ENCODE assay signal across 24 cellular contexts in genomic region chr4:37447886-37448285, GRCh38.
"Had no signal": no experiment of that assay in that cellular context is flagged by ENCODE, and none has a peak within 500 bp of the region (broad histone marks: within the 10 kb centered on the region; RNA-seq: fewer than 3 reads in every experiment).

No MANE protein-coding gene starts in this region.

- H3K9me3 Mint-ChIP-seq: activated CD8-positive, alpha-beta T cell treated with anti-CD3 and anti-CD28 coated beads for 36 hours; activated naive CD4-positive, alpha-beta T cell treated with anti-CD3 and anti-CD28 coated beads, Interleukin-2, amount 10 ng/mL, durations not matched to agents 7 days and 5 days; activated naive CD8-positive, alpha-beta T cell treated with anti-CD3 and anti-CD28 coated beads for 36 hours; activated T-cell treated with anti-CD3 and anti-CD28 coated beads, Interleukin-2, amount 50 U/mL, for 72 hours; activated T-helper 2 cell treated with anti-CD3 and anti-CD28 coated beads, Interferon-gamma antibody, Interleukin-2, Interleukin-4, amounts not matched to agents 10 μg/mL and 5 μg/mL and 100 μg/mL, durations not matched to agents 14 hours and 24 hours and 36 hours; T-cell had no signal

- DNase-seq: activated CD4-positive, alpha-beta T cell treated with anti-CD3 and anti-CD28 coated beads for 4 hours; activated CD8-positive, alpha-beta memory T cell treated with anti-CD3 and anti-CD28 coated beads, Interleukin-2, amount 50 U/mL, for 4 hours; activated CD8-positive, alpha-beta T cell treated with anti-CD3 and anti-CD28 coated beads for 36 hours; activated gamma-delta T cell treated with Interleukin-2 at 50 U/mL for 16 hours; activated naive CD4-positive, alpha-beta T cell treated with anti-CD3 and anti-CD28 coated beads, Interleukin-2, amount 10 ng/mL, durations not matched to agents 7 days and 5 days; activated naive CD8-positive, alpha-beta T cell treated with anti-CD3 and anti-CD28 coated beads for 36 hours; activated T-cell treated with anti-CD3 and anti-CD28 coated beads, Interleukin-2, amount 50 U/mL, for 72 hours; anterior cingulate cortex; caudate nucleus; MM.1S; NCI-H1105; NCI-H1436; NCI-H1694 treated with DMSO at 0.1 percent for 48 hours; NCI-H2029 treated with DMSO at 0.1 percent for 48 hours; NCI-H446; NCI-H524; PC-9; SIG-M5; T-cell; T-helper 2 cell had no signal

- H3K27ac Mint-ChIP-seq: activated CD8-positive, alpha-beta T cell treated with anti-CD3 and anti-CD28 coated beads for 36 hours; activated naive CD4-positive, alpha-beta T cell treated with anti-CD3 and anti-CD28 coated beads, Interleukin-2, amount 10 ng/mL, durations not matched to agents 7 days and 5 days; activated naive CD8-positive, alpha-beta T cell treated with anti-CD3 and anti-CD28 coated beads for 36 hours; activated T-cell treated with anti-CD3 and anti-CD28 coated beads, Interleukin-2, amount 50 U/mL, for 72 hours; activated T-helper 2 cell treated with anti-CD3 and anti-CD28 coated beads, Interferon-gamma antibody, Interleukin-2, Interleukin-4, amounts not matched to agents 10 μg/mL and 5 μg/mL and 100 μg/mL, durations not matched to agents 14 hours and 24 hours and 36 hours; T-cell had no signal

- H2AFZ ChIP-seq: PC-9 had no signal

- ATAC-seq: activated CD8-positive, alpha-beta T cell treated with anti-CD3 and anti-CD28 coated beads for 36 hours; activated T-cell treated with anti-CD3 and anti-CD28 coated beads, Interleukin-2, amount 50 U/mL, for 72 hours; T-cell had no signal

- H3K4me1 Mint-ChIP-seq: activated naive CD8-positive, alpha-beta T cell treated with anti-CD3 and anti-CD28 coated beads for 36 hours had no signal

- H3K36me3 Mint-ChIP-seq: activated naive CD4-positive, alpha-beta T cell treated with anti-CD3 and anti-CD28 coated beads, Interleukin-2, amount 10 ng/mL, durations not matched to agents 7 days and 5 days; activated naive CD8-positive, alpha-beta T cell treated with anti-CD3 and anti-CD28 coated beads for 36 hours; T-cell had no signal

- H3K27ac ChIP-seq: KMS-11, PC-9, SK-N-MC, VCaP had no signal

- H3K9ac ChIP-seq: KMS-11 had no signal

- H3K4me2 ChIP-seq: KMS-11, PC-9 had no signal

- H3K4me3 ChIP-seq: PC-9, SK-N-MC had no signal

- H3K4me3 Mint-ChIP-seq: activated CD8-positive, alpha-beta T cell treated with anti-CD3 and anti-CD28 coated beads for 36 hours; activated naive CD4-positive, alpha-beta T cell treated with anti-CD3 and anti-CD28 coated beads, Interleukin-2, amount 10 ng/mL, durations not matched to agents 7 days and 5 days; activated naive CD8-positive, alpha-beta T cell treated with anti-CD3 and anti-CD28 coated beads for 36 hours; activated T-cell treated with anti-CD3 and anti-CD28 coated beads, Interleukin-2, amount 50 U/mL, for 72 hours; T-cell had no signal
